Comparison of ENCODE assay signal across 23 cellular contexts in the genomic region with DNA sequence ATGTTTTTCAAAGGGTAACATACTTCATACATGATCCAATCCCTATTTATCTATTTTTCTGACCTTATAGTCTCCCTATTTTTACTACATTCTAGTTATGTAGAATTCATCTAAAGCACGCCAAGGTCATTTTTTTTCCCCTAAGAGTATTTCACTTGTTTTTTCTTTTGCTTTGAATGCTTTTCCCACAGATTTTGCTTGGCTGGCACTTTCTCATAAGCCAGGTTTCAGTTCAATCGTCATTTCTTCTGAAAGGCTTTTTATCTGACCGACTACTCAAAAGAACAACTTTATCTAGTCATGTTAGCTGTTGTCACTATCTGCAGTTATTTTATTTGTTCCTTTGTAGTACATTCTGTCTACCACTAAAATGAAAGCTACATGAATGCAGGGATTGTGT.
"Had no signal": no experiment of that assay in that cellular context is flagged by ENCODE, and none has a peak within 500 bp of the region (broad histone marks: within the 10 kb centered on the region; RNA-seq: fewer than 3 reads in every experiment).

No MANE protein-coding gene starts in this region.

- H3K27me3 ChIP-seq: MG63, SJCRH30 had no signal

- H3K36me3 ChIP-seq: MG63, SJCRH30 had no signal

- H3K4me3 ChIP-seq: MG63, SJCRH30 had no signal

- H3K27ac ChIP-seq: SJCRH30 had no signal

- ATAC-seq: Panc1, PC-3, Right ventricle myocardium inferior, SK-N-SH treated with all-trans-retinoic acid at 6 μM for 48 hours had no signal

- H3K4me1 ChIP-seq: SJCRH30 had no signal

- DNase-seq: Karpas-422; KG1; MG63; NCI-H1092 treated with DMSO at 0.1 percent for 48 hours; NCI-H1436; NCI-H187; NCI-H2029; NCI-H2081 treated with DMSO at 0.1 percent for 48 hours; NCI-H2171; NCI-H226; NCI-H446; NCI-H510A; NCI-H524 treated with DMSO at 0.1 percent for 48 hours; NCI-H69; NCI-H774; NK-92 treated with Interleukin-12 subunit alpha and Interleukin-12 subunit beta, amount 100 ng/mL, for 24 hours; PC-3; SHP77 treated with DMSO at 0.1 percent for 48 hours; SJCRH30; T-helper 1 cell had no signal

- H3K9me3 ChIP-seq: MG63, SJCRH30 had no signal
